11 cellular contexts compared by ENCODE assay signal in the genomic region with DNA sequence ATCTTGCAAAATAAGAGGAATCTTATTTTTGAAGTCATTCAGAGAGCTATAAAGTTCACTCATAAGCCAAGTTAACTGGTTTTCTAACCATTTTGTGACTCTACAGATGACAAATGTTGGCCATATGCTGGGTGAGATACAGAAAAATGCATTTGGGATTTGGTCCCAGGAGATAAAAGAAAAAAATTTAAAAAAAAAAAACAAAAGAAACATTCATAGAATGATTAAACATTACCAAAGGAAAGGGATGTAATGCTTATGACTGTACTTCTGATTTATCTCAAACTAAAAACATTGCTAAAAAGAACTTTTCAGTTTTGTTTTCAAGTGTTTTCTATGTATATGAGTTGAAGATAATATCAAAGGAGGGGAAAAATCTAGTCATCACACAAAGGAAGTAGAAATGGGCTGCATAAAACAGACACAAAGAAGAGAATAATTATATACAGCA. TPM values are rescaled to one million over a fixed set of nuclear protein-coding genes. Genes with fewer than 3 reads are reported as not detected.
DNase-seq lines count a peak whose midpoint lies in the region; ATAC-seq lines count a peak whose summit lies in the region.
"Had no signal": no experiment of that assay in that cellular context is flagged by ENCODE, and none has a peak within 500 bp of the region (broad histone marks: within the 10 kb centered on the region; RNA-seq: fewer than 3 reads in every experiment).

No MANE protein-coding gene starts in this region.

- no peaks in the 10 kb centered on the region for H3K27me3 ChIP-seq in aorta (ENCODE audit: control insufficient read depth in 1 of 2, insufficient read depth in 2 of 2, low read length in 1 of 2)

- H3K36me3 ChIP-seq in aorta (ENCODE audit: control insufficient read depth in 1 of 2, insufficient read depth in 2 of 2, low read length in 1 of 2), result peaks cover 0 to 2% of the 10 kb centered on the region in 2 donors

- DNase-seq in COLO829 (ENCODE audit: low spot score) (peak; percentile 90), pons (ENCODE audit: low spot score) (no peak), aorta (no peak), NCI-H1694 (lab: John Stamatoyannopoulos, UW) (no peak), DMS114 treated with DMSO at 0.1 percent for 48 hours (lab: John Stamatoyannopoulos, UW; ENCODE audit: unreplicated experiment) (no peak)
- peak; percentile 7 for DNase-seq in central memory CD4-positive, alpha-beta T cell
- DNase-seq: GF-D8, kidney glomerular epithelial cell had no signal

- H3K9me3 ChIP-seq in aorta (ENCODE audit: control insufficient read depth, low read length), result no peaks in the 10 kb centered on the region

- H3K4me3 ChIP-seq in aorta (ENCODE audit: low read length in 2 of 2), result no peak overlapping the region

- ATAC-seq in GM19351 (IDR thresholded peaks at IDR 0.05; ENCODE audit: unreplicated experiment) (peak; percentile 44), HG03442 (IDR thresholded peaks at IDR 0.05; ENCODE audit: unreplicated experiment) (peak; percentile 61), aorta (ENCODE audit: low FRiP score) (no peak)
- ATAC-seq: Right ventricle myocardium inferior had no signal

- H3K27ac ChIP-seq in aorta (ENCODE audit: low read depth in 1 of 2, low read length in 2 of 2), result no peak overlapping the region

- intact Hi-C loops in aorta (cut with DNase I), result no loop called here

- H3K4me1 ChIP-seq in aorta (ENCODE audit: control insufficient read depth in 1 of 2, insufficient read depth in 2 of 2, low read length in 2 of 2), result peaks cover 0 to 2% of the 10 kb centered on the region in 2 donors

RNA-seq across cellular contexts. Expression of a gene that starts 43.1 kb away (rescaled TPM):
- total RNA-seq in aorta, result 10 to 100 TPM; 36.7 to 38.0 TPM
- 10 to 100 TPM; 11.1 to 11.2 TPM for polyA plus RNA-seq in aorta

Comparison
In these comparisons a context has a peak if more than half of its experiments do, and no peak if none do; other contexts are left out.
1. DNase-seq: peak in COLO829 (single experiment) and central memory CD4-positive, alpha-beta T cell (single experiment); none in pons (single experiment), aorta (0 of 2), NCI-H1694 (single experiment) and DMS114 treated with DMSO at 0.1 percent for 48 hours (single experiment).